12 cellular contexts compared by ENCODE assay signal in genomic region chr4:159185593-159186023, GRCh38.
DNase-seq lines count a peak whose midpoint lies in the region; ATAC-seq, FAIRE-seq and TF ChIP-seq lines count a peak whose summit lies in the region.
"Had no signal": no experiment of that assay in that cellular context is flagged by ENCODE, and none has a peak within 500 bp of the region (broad histone marks: within the 10 kb centered on the region; RNA-seq: fewer than 3 reads in every experiment).

No MANE protein-coding gene starts in this region.

- WGBS in A549 (ENCODE audit: missing lambda C conversion rate), result 73% methylated on average over 1 of the region's 1 CpG

- peak overlapping the region; percentile 36; the same call in 2 of the 3 replicates for H3K4me2 ChIP-seq in A549

- POLR2A ChIA-PET in A549 (lab: Yijun Ruan, JAX), result no interaction called here

- no peak for TF ChIP-seq POLR2A in A549 (IDR thresholded peaks at IDR 0.05; ENCODE audit: low read length)

- H3K36me3 ChIP-seq in kidney (ENCODE audit: control insufficient read depth in 1 of 2, insufficient read depth in 2 of 2, low read length in 2 of 2), result no peaks in the 10 kb centered on the region
- H3K36me3 ChIP-seq: upper lobe of right lung had no signal

- H3K4me1 ChIP-seq in A549 (peaks cover 11% of the 10 kb centered on the region; the same call in 2 of the 3 replicates), kidney (ENCODE audit: control insufficient read depth in 1 of 2, insufficient read depth in 1 of 2, low read depth in 1 of 2, low read length in 2 of 2) (no peaks in the 10 kb centered on the region)
- H3K4me1 ChIP-seq: upper lobe of right lung had no signal

- H3K9me3 ChIP-seq in A549, result no peaks in the 10 kb centered on the region
- H3K9me3 ChIP-seq in kidney (ENCODE audit: control insufficient read depth in 1 of 2, low read length in 2 of 2), result no peaks in the 10 kb centered on the region
- H3K9me3 ChIP-seq: upper lobe of right lung had no signal

- no peak for FAIRE-seq in A549 (lab: Jason Lieb, UNC)
- peak; percentile 91 for FAIRE-seq in GM19239 (lab: Jason Lieb, UNC)
- FAIRE-seq in kidney (lab: Jason Lieb, UNC), result no peak

- H3K27ac ChIP-seq in A549, result no peak overlapping the region
- H3K27ac ChIP-seq in kidney (ENCODE audit: low read depth in 2 of 2, low read length in 2 of 2), result no peak overlapping the region
- H3K27ac ChIP-seq: upper lobe of right lung had no signal

- TF ChIP-seq RAD21 in A549 (conservative IDR thresholded peaks at IDR 0.05 in 1 of 2, IDR thresholded peaks at IDR 0.05 in 1 of 2), result no peak

- intact Hi-C loops in kidney (cut with DNase I), result no loop called here

- TF ChIP-seq CTCF in A549 (IDR thresholded peaks at IDR 0.05) (no peak), kidney (IDR thresholded peaks at IDR 0.05; ENCODE audit: borderline replicate concordance, extremely low read depth, insufficient read depth) (no peak)

- ATAC-seq in A549 (no peak), HG02885 (IDR thresholded peaks at IDR 0.05; ENCODE audit: poor library complexity, unreplicated experiment) (peak; percentile 44)
- ATAC-seq: SK-N-SH treated with all-trans-retinoic acid at 6 μM for 48 hours, upper lobe of right lung had no signal

- DNase-seq in A549 (ENCODE audit: low read depth in 1 of 2, low spot score in 1 of 2) (no peak), GM19239 (ENCODE audit: insufficient read length, low spot score) (no peak), astrocyte of the hippocampus (ENCODE audit: low read depth, low spot score) (peak; percentile 29), kidney (no peak), AG08396 (ENCODE audit: low spot score) (no peak), DMS 273 treated with DMSO at 0.1 percent for 48 hours (lab: John Stamatoyannopoulos, UW) (no peak)
- no peak for DNase-seq in stimulated activated CD4-positive, alpha-beta T cell treated with anti-CD3 and anti-CD28 coated beads, Interleukin-1b, Interleukin-23, amount 100 ng/mL, for 48 hours
- DNase-seq: activated CD8-positive, alpha-beta memory T cell treated with anti-CD3 and anti-CD28 coated beads, Interleukin-2, amount 50 U/mL, for 4 hours; aorta; upper lobe of right lung had no signal

- H3K4me3 ChIP-seq in A549, result no peak overlapping the region
- H3K4me3 ChIP-seq in kidney (ENCODE audit: low read length in 2 of 2), result no peak overlapping the region
- H3K4me3 ChIP-seq: upper lobe of right lung had no signal

- H3K9ac ChIP-seq in kidney (ENCODE audit: low read length in 2 of 2), result no peak overlapping the region

- CTCF ChIA-PET in A549 (lab: Yijun Ruan, JAX), result no interaction called here

- no peak for TF ChIP-seq EP300 in A549 (IDR thresholded peaks at IDR 0.05)

TF ChIP-seq in A549, 52 proteins besides CTCF, POLR2A, EP300 and RAD21:
- TF ChIP-seq MAZ (IDR thresholded peaks at IDR 0.05; ENCODE audit: borderline replicate concordance, low read depth, low read length), result no peak
- TF ChIP-seq CHD4 (IDR thresholded peaks at IDR 0.05; ENCODE audit: borderline replicate concordance), result no peak
- no peak for TF ChIP-seq RNF2 (IDR thresholded peaks at IDR 0.05; ENCODE audit: borderline replicate concordance, low read depth)
- TF ChIP-seq NPAS2 (CRISPR knock-in tag; IDR thresholded peaks at IDR 0.05; ENCODE audit: borderline replicate concordance), result no peak
- TF ChIP-seq ATOH8 (CRISPR knock-in tag; IDR thresholded peaks at IDR 0.05; ENCODE audit: low read depth), result no peak
- TF ChIP-seq SMC3 (IDR thresholded peaks at IDR 0.05), result no peak
- no peak for TF ChIP-seq MAX (IDR thresholded peaks at IDR 0.05)
- TF ChIP-seq BCL3 (IDR thresholded peaks at IDR 0.05), result no peak
- no peak for TF ChIP-seq TFCP2L1 (CRISPR knock-in tag; IDR thresholded peaks at IDR 0.05)
- TF ChIP-seq JUNB (IDR thresholded peaks at IDR 0.05), result no peak
- TF ChIP-seq ZFP36 (IDR thresholded peaks at IDR 0.05; ENCODE audit: borderline replicate concordance, partially characterized antibody), result no peak
- no peak for TF ChIP-seq BHLHE40 (IDR thresholded peaks at IDR 0.05; ENCODE audit: low read depth, low read length)
- TF ChIP-seq HOXA7 (CRISPR knock-in tag; IDR thresholded peaks at IDR 0.05), result no peak
- no peak for TF ChIP-seq CHD2 (IDR thresholded peaks at IDR 0.05; ENCODE audit: low read length, partially characterized antibody)
- TF ChIP-seq ESRRA (IDR thresholded peaks at IDR 0.05; ENCODE audit: borderline replicate concordance, low read length), result no peak
- no peak for TF ChIP-seq FOSL2 (IDR thresholded peaks at IDR 0.05)
- no peak for TF ChIP-seq FOSL2 (CRISPR knock-in tag; IDR thresholded peaks at IDR 0.05)
- TF ChIP-seq GATA3 (IDR thresholded peaks at IDR 0.05; ENCODE audit: borderline replicate concordance), result no peak
- no peak for TF ChIP-seq CBX2 (IDR thresholded peaks at IDR 0.05; ENCODE audit: borderline replicate concordance, low read depth)
- TF ChIP-seq HES2 (IDR thresholded peaks at IDR 0.05), result no peak
